Comparison of ENCODE assay signal across 8 cellular contexts in genomic region chr3:50235716-50236483, GRCh38. TPM values are rescaled to one million over a fixed set of nuclear protein-coding genes. Genes with fewer than 3 reads are reported as not detected.
DNase-seq lines count a peak whose midpoint lies in the region; ATAC-seq and TF ChIP-seq lines count a peak whose summit lies in the region.

Gene GNAI2 (plus strand): TSS chr3:50236204. CDS start chr3:50236336, 132 bp downstream.

- peak within 1 kb of the TSS; percentile 98 for H3K4me2 ChIP-seq in OCI-LY1 (ENCODE audit: low read length)

- H3K36me3 ChIP-seq in HUES64 (ENCODE audit: insufficient read depth, low read length) (no peaks in the 10 kb centered on the region), OCI-LY1 (ENCODE audit: insufficient read depth, low read length) (peaks cover 9% of the 10 kb centered on the region; the same call in 1 of the 2 replicates), mesodermal cell (ENCODE audit: control insufficient read depth, insufficient read depth, low read length) (peaks cover 24% of the 10 kb centered on the region)

- in situ Hi-C loops in endometrial microvascular endothelial cells (cut with HindIII; ENCODE audit: inconsistent ontology term, low pct_unique_long_range_greater_than_20kb, low sequenced_read_pairs) = no loop called here

- no peak for TF ChIP-seq CTCF in Calu3 (IDR thresholded peaks at IDR 0.05; ENCODE audit: unreplicated experiment)
- TF ChIP-seq CTCF in OCI-LY1 (IDR thresholded peaks at IDR 0.05; ENCODE audit: low read length) = no peak

- H3K4me1 ChIP-seq in HUES64 (ENCODE audit: insufficient read depth, low read length) (peaks cover 21% of the 10 kb centered on the region), OCI-LY1 (ENCODE audit: insufficient read depth, low read length, severe bottlenecking) (peaks cover 33% of the 10 kb centered on the region), mesodermal cell (ENCODE audit: control insufficient read depth, insufficient read depth, low read length, poor library complexity, severe bottlenecking) (peaks cover 16% of the 10 kb centered on the region)

- H3K4me3 Mint-ChIP-seq in Calu3 (ENCODE audit: low read depth, unreplicated experiment) = peak within 1 kb of the TSS; percentile 86

- ATAC-seq in GM21447 (IDR thresholded peaks at IDR 0.05; ENCODE audit: unreplicated experiment) = peak; percentile 90

- H3K9me3 ChIP-seq in HUES64 (ENCODE audit: insufficient read depth, low read depth, low read length) = no peaks in the 10 kb centered on the region
- no peaks in the 10 kb centered on the region for H3K9me3 ChIP-seq in OCI-LY1 (ENCODE audit: low read length)
- no peaks in the 10 kb centered on the region for H3K9me3 ChIP-seq in mesodermal cell (ENCODE audit: control insufficient read depth, low read length)

- no peaks in the 10 kb centered on the region for H3K27me3 Mint-ChIP-seq in Calu3 (ENCODE audit: unreplicated experiment)

- H3K9me3 Mint-ChIP-seq in Calu3 (ENCODE audit: low read depth, unreplicated experiment) = no peaks in the 10 kb centered on the region

- H3K27me3 ChIP-seq in HUES64 (ENCODE audit: insufficient read depth, low read length) (no peaks in the 10 kb centered on the region), OCI-LY1 (ENCODE audit: insufficient read depth, low read length) (no peaks in the 10 kb centered on the region)

- peaks cover 20% of the 10 kb centered on the region for H3K4me1 Mint-ChIP-seq in Calu3 (ENCODE audit: low read depth, unreplicated experiment)

- WGBS in HUES64 = under 1% methylated on average over 75 of the region's 75 CpGs
- WGBS in mesodermal cell (ENCODE audit: insufficient coverage in 2 of 2), 2 experiments = 0 to 1% methylated on average over 66 to 71 of the region's 75 CpGs

- H3K27ac ChIP-seq in HUES64 (ENCODE audit: low read depth, low read length) (peak within 1 kb of the TSS; percentile 46), OCI-LY1 (ENCODE audit: low read depth, low read length, poor library complexity, severe bottlenecking) (peak within 1 kb of the TSS; percentile 78), mesodermal cell (ENCODE audit: low read depth, low read length, severe bottlenecking) (peak within 1 kb of the TSS; percentile 74)

- peak within 1 kb of the TSS; percentile 86 for H3K4me3 ChIP-seq in HUES64 (ENCODE audit: low read length)
- H3K4me3 ChIP-seq in OCI-LY1 (ENCODE audit: low read depth, low read length, poor library complexity, severe bottlenecking) = peak within 1 kb of the TSS; percentile 93
- H3K4me3 ChIP-seq in mesodermal cell (ENCODE audit: extremely low read depth, insufficient read depth, low read length, poor library complexity, severe bottlenecking) = peak within 1 kb of the TSS; percentile 97

- no peaks in the 10 kb centered on the region for H4K20me1 ChIP-seq in OCI-LY1 (ENCODE audit: insufficient read depth, low read length)

- intact Hi-C loops in Calu3 (cut with micrococcal nuclease; ENCODE audit: unreplicated experiment) = loop anchor here (2.0 kb wide), 1 partner anchor 55 kb away; no protein-coding TSS in a partner anchor

- H3K79me2 ChIP-seq in OCI-LY1 (ENCODE audit: insufficient read depth, low read length) = peaks cover 28% of the 10 kb centered on the region

- peak; percentile 98 for DNase-seq in Calu3
- DNase-seq in activated CD8-positive, alpha-beta memory T cell treated with anti-CD3 and anti-CD28 coated beads, Interleukin-2, amount 50 U/mL, for 4 hours = peak; percentile 98
- peak; percentile 97 to 98 for DNase-seq in stimulated activated CD8-positive, alpha-beta memory T cell treated with anti-CD3 and anti-CD28 coated beads, Interleukin-15, amount 100 ng/mL, for 4 hours (ENCODE audit: low read depth in 2 of 2)

- no peaks in the 10 kb centered on the region for H3F3A ChIP-seq in OCI-LY1 (ENCODE audit: insufficient read depth, low read length)

- H3K27ac Mint-ChIP-seq in Calu3 (ENCODE audit: unreplicated experiment) = peak within 1 kb of the TSS; percentile 90

- H3K9me2 ChIP-seq in OCI-LY1 (ENCODE audit: low read depth, low read length) = no peaks in the 10 kb centered on the region

- peaks cover 42% of the 10 kb centered on the region for H3K36me3 Mint-ChIP-seq in Calu3 (ENCODE audit: insufficient read depth, unreplicated experiment)

- H2AFZ ChIP-seq in OCI-LY1 (ENCODE audit: low read length) = no peak within 1 kb of the TSS

- CTCF ChIA-PET in Calu3 (lab: Charles Lee) = interaction anchor here (0.7 to 1.9 kb wide), 10 partner anchors 9 to 100 kb away, joined by 3 to 13 read pairs (median 4); partner anchors contain the start of gene SEMA3B

- H3K9ac ChIP-seq in HUES64 (ENCODE audit: low read depth, low read length) (peak within 1 kb of the TSS; percentile 83), OCI-LY1 (ENCODE audit: low read length) (peak within 1 kb of the TSS; percentile 88)

- no TSS peak for BruUV-seq in Calu3 (replicated peaks; lab: Mats Ljungman, UMichigan)

RNA-seq across cellular contexts. Expression of gene GNAI2, which starts in this region (rescaled TPM):
- 92.5 and 102 TPM in 2 replicates for total RNA-seq in Calu3 (2022)
- polyA plus RNA-seq in HUES64 (2013, experiment 1 of 2) = 197 TPM
- 225 TPM for polyA plus RNA-seq in HUES64 (2013, experiment 2 of 2)
- 611 TPM for total RNA-seq in endometrial microvascular endothelial cells (ENCODE audit: inconsistent ontology term)
- polyA plus RNA-seq in mesodermal cell (2013, experiment 1 of 2) = 395 TPM
- 323 TPM for polyA plus RNA-seq in mesodermal cell (2013, experiment 2 of 2)

Comparison
In these comparisons a context has a peak if more than half of its experiments do, and no peak if none do; other contexts are left out.
1. Peak in every context shown above with its lines: DNase-seq, ATAC-seq, H3K4me3 ChIP-seq and H3K27ac ChIP-seq.